In genomic region chr1:210689741-210690635, GRCh38 we compare ENCODE assay signal across 21 cellular contexts.
"Had no signal": no experiment of that assay in that cellular context is flagged by ENCODE, and none has a peak within 500 bp of the region (broad histone marks: within the 10 kb centered on the region; RNA-seq: fewer than 3 reads in every experiment).

No MANE protein-coding gene starts in this region.

- H3K4me3 Mint-ChIP-seq: activated CD4-positive, alpha-beta memory T cell treated with anti-CD3 and anti-CD28 coated beads, Interleukin-2, amount 10 ng/mL, durations not matched to agents 7 days and 5 days; activated CD4-positive, alpha-beta T cell treated with anti-CD3 and anti-CD28 coated beads for 36 hours; activated CD8-positive, alpha-beta memory T cell treated with anti-CD3 and anti-CD28 coated beads, Interleukin-2, amount 10 ng/mL, durations not matched to agents 7 days and 5 days; activated naive CD8-positive, alpha-beta T cell; brain; central memory CD8-positive, alpha-beta T cell; nephron; stimulated activated naive B cell treated with anti-CD40 and anti-IgM and Interleukin-4, amounts not matched to agents 10 μg/mL and 1 μg/mL and 100 μg/mL, for 72 hours; T-helper 2 cell treated with Interferon-gamma antibody and Interleukin-4, amounts not matched to agents 5 μg/mL and 100 μg/mL, for 36 hours; WTC11 had no signal

- H3K4me3 ChIP-seq: coronary artery, gastrocnemius medialis, heart left ventricle, left lung, sigmoid colon, spleen, tibial nerve had no signal

- H3K27me3 ChIP-seq: gastrocnemius medialis, left lung, sigmoid colon, spleen, tibial nerve had no signal

- H3K4me1 Mint-ChIP-seq: nephron, WTC11 had no signal

- H3K27ac ChIP-seq: coronary artery, gastrocnemius medialis, heart left ventricle, left lung, sigmoid colon, spleen, tibial nerve had no signal

- ATAC-seq: activated CD4-positive, alpha-beta T cell treated with anti-CD3 and anti-CD28 coated beads for 36 hours; activated CD8-positive, alpha-beta memory T cell treated with anti-CD3 and anti-CD28 coated beads, Interleukin-2, amount 10 ng/mL, durations not matched to agents 7 days and 5 days; gastrocnemius medialis; heart left ventricle; left lung; stimulated activated naive B cell treated with anti-CD40 and anti-IgM and Interleukin-4, amounts not matched to agents 10 μg/mL and 1 μg/mL and 100 μg/mL, for 72 hours; WTC11 had no signal

- H3K36me3 ChIP-seq: gastrocnemius medialis, heart left ventricle, left lung, sigmoid colon, spleen, tibial nerve had no signal

- H3K9me3 ChIP-seq: gastrocnemius medialis, heart left ventricle, left lung, sigmoid colon, spleen, tibial nerve had no signal

- DNase-seq: activated CD4-positive, alpha-beta memory T cell treated with anti-CD3 and anti-CD28 coated beads, Interleukin-2, amount 10 ng/mL, durations not matched to agents 7 days and 5 days; activated CD4-positive, alpha-beta T cell treated with anti-CD3 and anti-CD28 coated beads for 36 hours; activated CD8-positive, alpha-beta memory T cell treated with anti-CD3 and anti-CD28 coated beads, Interleukin-2, amount 10 ng/mL, durations not matched to agents 7 days and 5 days; amniotic stem cell; erythroblast; gastrocnemius medialis; heart left ventricle; kidney; left lung; midbrain; sigmoid colon; spleen; stimulated activated naive B cell treated with anti-CD40 and anti-IgM and Interleukin-4, amounts not matched to agents 10 μg/mL and 1 μg/mL and 100 μg/mL, for 72 hours had no signal

- H3K27ac Mint-ChIP-seq: activated CD4-positive, alpha-beta memory T cell treated with anti-CD3 and anti-CD28 coated beads, Interleukin-2, amount 10 ng/mL, durations not matched to agents 7 days and 5 days; activated CD4-positive, alpha-beta T cell treated with anti-CD3 and anti-CD28 coated beads for 36 hours; activated CD8-positive, alpha-beta memory T cell treated with anti-CD3 and anti-CD28 coated beads, Interleukin-2, amount 10 ng/mL, durations not matched to agents 7 days and 5 days; activated naive CD8-positive, alpha-beta T cell; nephron; stimulated activated naive B cell treated with anti-CD40 and anti-IgM and Interleukin-4, amounts not matched to agents 10 μg/mL and 1 μg/mL and 100 μg/mL, for 72 hours; T-helper 2 cell treated with Interferon-gamma antibody and Interleukin-4, amounts not matched to agents 5 μg/mL and 100 μg/mL, for 36 hours; WTC11 had no signal

- H3K36me3 Mint-ChIP-seq: activated CD8-positive, alpha-beta memory T cell treated with anti-CD3 and anti-CD28 coated beads, Interleukin-2, amount 10 ng/mL, durations not matched to agents 7 days and 5 days; activated naive CD8-positive, alpha-beta T cell; brain; stimulated activated naive B cell treated with anti-CD40 and anti-IgM and Interleukin-4, amounts not matched to agents 10 μg/mL and 1 μg/mL and 100 μg/mL, for 72 hours; WTC11 had no signal

- H3K4me1 ChIP-seq: gastrocnemius medialis, heart left ventricle, left lung, spleen had no signal

- H3K27me3 Mint-ChIP-seq: activated CD4-positive, alpha-beta T cell treated with anti-CD3 and anti-CD28 coated beads for 36 hours; activated CD8-positive, alpha-beta memory T cell treated with anti-CD3 and anti-CD28 coated beads, Interleukin-2, amount 10 ng/mL, durations not matched to agents 7 days and 5 days; activated naive CD8-positive, alpha-beta T cell; central memory CD8-positive, alpha-beta T cell; stimulated activated naive B cell treated with anti-CD40 and anti-IgM and Interleukin-4, amounts not matched to agents 10 μg/mL and 1 μg/mL and 100 μg/mL, for 72 hours had no signal
